8 cellular contexts compared by ENCODE assay signal in the genomic region with DNA sequence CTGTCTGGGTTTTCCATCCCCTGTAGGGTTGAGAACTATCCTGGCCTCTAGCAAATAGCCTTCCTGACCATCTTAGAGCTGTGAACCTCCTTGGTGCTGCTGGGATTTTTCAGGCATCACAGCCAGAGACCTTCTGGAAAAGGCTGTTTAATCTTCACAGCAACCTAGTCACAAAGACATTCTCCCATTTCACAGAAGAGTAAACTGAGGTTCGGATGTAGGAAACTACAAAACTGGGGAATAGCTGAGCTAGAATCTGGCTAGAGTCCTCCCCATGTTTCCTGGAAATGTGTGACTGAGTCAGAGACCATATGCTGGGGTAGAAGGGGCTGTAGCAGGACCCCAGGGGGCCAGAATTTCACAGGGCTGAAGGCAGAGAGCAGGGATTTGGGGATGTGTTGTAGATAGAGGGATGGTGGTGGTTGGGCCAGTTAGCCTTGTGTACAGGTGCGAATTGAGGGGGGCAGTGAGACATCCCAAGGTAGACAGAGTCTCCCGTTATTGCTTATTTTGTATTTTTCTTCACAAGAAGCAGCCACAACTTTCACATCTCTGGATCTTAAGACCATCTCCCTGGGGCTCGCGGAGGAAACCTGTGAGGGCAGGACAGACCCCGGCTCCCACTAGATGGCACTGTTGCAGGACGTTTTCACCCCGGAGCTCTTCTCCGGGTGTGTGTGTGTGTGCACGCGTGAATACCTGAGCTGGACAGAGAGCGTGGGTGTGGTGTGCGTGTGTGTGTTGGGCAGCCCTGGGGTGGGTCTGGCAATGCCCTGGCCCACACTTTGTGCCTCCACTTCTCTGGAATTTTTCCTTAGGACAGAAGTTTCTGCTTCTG.
A peak's percentile ranks its signal among the peaks of the same experiment; 100 is the strongest.
DNase-seq lines count a peak whose midpoint lies in the region; ATAC-seq, FAIRE-seq and TF ChIP-seq lines count a peak whose summit lies in the region.

No MANE protein-coding gene starts in this region.

- H3K9me3 ChIP-seq in pancreas (no peaks in the 10 kb centered on the region), aorta (ENCODE audit: control insufficient read depth, low read length) (no peaks in the 10 kb centered on the region)

- H3K27me3 Mint-ChIP-seq in activated naive CD4-positive, alpha-beta T cell treated with anti-CD3 and anti-CD28 coated beads for 36 hours (ENCODE audit: low read depth) = peaks cover 7% of the 10 kb centered on the region

- H3K4me1 ChIP-seq in pancreas (peaks cover under 1 to 2% (median 1%) of the 10 kb centered on the region in 3 donors), aorta (ENCODE audit: control insufficient read depth in 1 of 2, insufficient read depth in 2 of 2, low read length in 2 of 2) (no peaks in the 10 kb centered on the region)

- intact Hi-C loops in activated naive CD4-positive, alpha-beta T cell treated with anti-CD3 and anti-CD28 coated beads for 36 hours (cut with micrococcal nuclease) = loop anchor here (2.0 to 10.0 kb wide), 6 partner anchors 174 to 1751 kb away; a partner anchor contains a TSS
- intact Hi-C loops in pancreas (cut with DNase I) (loop anchor here in 2 of 3 donors (5.0 kb wide), 2 partner anchors 216 to 221 kb away; no protein-coding TSS in a partner anchor), aorta (cut with DNase I) (loop anchor here (2.0 kb wide), 1 partner anchor 217 kb away; no protein-coding TSS in a partner anchor)

- H3K36me3 ChIP-seq in pancreas (no peaks in the 10 kb centered on the region), aorta (ENCODE audit: control insufficient read depth in 1 of 2, insufficient read depth in 2 of 2, low read length in 1 of 2) (no peaks in the 10 kb centered on the region)

- CTCF ChIA-PET in RWPE1 (lab: Yijun Ruan, JAX) = interaction anchor here (0.5 to 3.6 kb wide), 22 partner anchors 9 to 874 kb away, joined by 3 to 41 read pairs (median 4); no protein-coding TSS in a partner anchor
- CTCF ChIA-PET in activated naive CD4-positive, alpha-beta T cell treated with anti-CD3 and anti-CD28 coated beads for 36 hours (lab: Charles Lee) = interaction anchor here (0.5 to 4.2 kb wide), 22 partner anchors 8 to 1167 kb away, joined by 3 to 62 read pairs (median 4); no protein-coding TSS in a partner anchor

- H3K36me3 Mint-ChIP-seq in activated naive CD4-positive, alpha-beta T cell treated with anti-CD3 and anti-CD28 coated beads for 36 hours (ENCODE audit: low read depth) = no peaks in the 10 kb centered on the region

- peak; percentile 80 to 96 (median 92) for ATAC-seq in pancreas
- ATAC-seq in aorta (ENCODE audit: low FRiP score) = no peak

- TF ChIP-seq CTCF in 22Rv1 (IDR thresholded peaks at IDR 0.05) (peak; percentile 87), GM13977 (IDR thresholded peaks at IDR 0.05; ENCODE audit: extremely low read depth, insufficient read depth, missing control alignments) (peak; percentile 79), RWPE1 (conservative IDR thresholded peaks at IDR 0.05; ENCODE audit: low read depth) (peak; percentile 67), pancreas (IDR thresholded peaks at IDR 0.05) (peak; percentile 58 to 72 (median 63))

- no peak overlapping the region for H3K27ac Mint-ChIP-seq in activated naive CD4-positive, alpha-beta T cell treated with anti-CD3 and anti-CD28 coated beads for 36 hours

- WGBS in pancreas, 2 donors = 5 to 7% methylated on average over 13 of the region's 13 CpGs
- WGBS in aorta, 2 donors = 7 to 8% methylated on average over 13 of the region's 13 CpGs

- no peak overlapping the region for H3K4me3 Mint-ChIP-seq in activated naive CD4-positive, alpha-beta T cell treated with anti-CD3 and anti-CD28 coated beads for 36 hours

- FAIRE-seq in pancreas (lab: Jason Lieb, UNC) = no peak

- H3K4me3 ChIP-seq in pancreas (no peak overlapping the region), aorta (ENCODE audit: low read length in 2 of 2) (no peak overlapping the region)

- no peaks in the 10 kb centered on the region for H3K9me3 Mint-ChIP-seq in activated naive CD4-positive, alpha-beta T cell treated with anti-CD3 and anti-CD28 coated beads for 36 hours

- H3K27me3 ChIP-seq in pancreas = no peaks in the 10 kb centered on the region
- no peaks in the 10 kb centered on the region for H3K27me3 ChIP-seq in aorta (ENCODE audit: control insufficient read depth in 1 of 2, insufficient read depth in 2 of 2, low read length in 1 of 2)

- H3K27ac ChIP-seq in 22Rv1 = no peak overlapping the region
- no peak overlapping the region for H3K27ac ChIP-seq in RWPE1
- no peak overlapping the region for H3K27ac ChIP-seq in pancreas
- H3K27ac ChIP-seq in aorta (ENCODE audit: low read depth in 1 of 2, low read length in 2 of 2) = no peak overlapping the region

- in situ Hi-C loops in GM13977 (cut with MboI; ENCODE audit: low pct_unique_long_range_greater_than_20kb, low sequenced_read_pairs, unreplicated experiment) = loop anchor here (25.0 kb wide), 1 partner anchor 226 kb away; a partner anchor contains a TSS

- peaks cover 5% of the 10 kb centered on the region for H3K4me1 Mint-ChIP-seq in activated naive CD4-positive, alpha-beta T cell treated with anti-CD3 and anti-CD28 coated beads for 36 hours (ENCODE audit: low read depth)

- POLR2A ChIA-PET in RWPE1 (lab: Yijun Ruan, JAX; ENCODE audit: low non-redundant PET) = interaction anchor here (0.6 kb wide), 1 partner anchor 1876 kb away, joined by 3 read pairs; no protein-coding TSS in a partner anchor

- DNase-seq in GM13977 (ENCODE audit: low spot score) (peak; percentile 68), HuH-7.5 (ENCODE audit: low spot score) (peak; percentile 43), RWPE1 (ENCODE audit: low spot score) (peak; percentile 65), glomerular visceral epithelial cell (ENCODE audit: extremely low spot score) (peak; percentile 62), pancreas (peak in 5 of 6 donors; percentile 51 to 83 (median 75)), aorta (peak; percentile 62 to 85)
- peak; percentile 80 for DNase-seq in activated naive CD4-positive, alpha-beta T cell treated with anti-CD3 and anti-CD28 coated beads for 36 hours
